8 cellular contexts compared by ENCODE assay signal in genomic region chr17:68462381-68463210, GRCh38. TPM values are rescaled to one million over a fixed set of nuclear protein-coding genes. Genes with fewer than 3 reads are reported as not detected.
DNase-seq lines count a peak whose midpoint lies in the region; TF ChIP-seq lines count a peak whose summit lies in the region.

No MANE protein-coding gene starts in this region.

- peak overlapping the region in 1 of 2 experiments; percentile 37 for H3K18ac ChIP-seq in mesenchymal stem cell (ENCODE audit: low read depth in 1 of 2, low read length in 2 of 2)

- no peak overlapping the region for H3K23ac ChIP-seq in mesenchymal stem cell (ENCODE audit: low read length in 2 of 2)

- no peak overlapping the region for H2BK5ac ChIP-seq in mesenchymal stem cell (ENCODE audit: low read depth, low read length, poor library complexity, severe bottlenecking)

- H3K9ac ChIP-seq in mesenchymal stem cell (ENCODE audit: low read length) = peak overlapping the region; percentile 57

- no peak overlapping the region for H4K91ac ChIP-seq in mesenchymal stem cell (ENCODE audit: low read length)

- peak; percentile 30 for TF ChIP-seq POLR2A in GM19193 (IDR thresholded peaks at IDR 0.05; ENCODE audit: extremely low read depth, insufficient read depth, insufficient read length)

- DNase-seq in C1 segment of cervical spinal cord (lab: John Stamatoyannopoulos, UW) (peak in 9 of 14 donors; percentile 15 to 83 (median 25)), HK-2 (ENCODE audit: unreplicated experiment) (peak; percentile 65), NCI-H748 (lab: John Stamatoyannopoulos, UW; ENCODE audit: unreplicated experiment) (peak; percentile 87), mesenchymal stem cell (peak; percentile 85)
- DNase-seq in activated CD4-positive, alpha-beta T cell treated with anti-CD3 and anti-CD28 coated beads, Interleukin-2, amount 50 U/mL, for 48 hours = peak; percentile 62 to 77
- peak; percentile 47 to 58 (median 49) for DNase-seq in effector memory CD4-positive, alpha-beta T cell
- DNase-seq in stimulated activated CD8-positive, alpha-beta memory T cell treated with anti-CD3 and anti-CD28 coated beads, Interleukin-7, amount 100 ng/mL, for 24 hours (ENCODE audit: low read depth) = peak; percentile 26

- no peak overlapping the region for H2BK15ac ChIP-seq in mesenchymal stem cell (ENCODE audit: low read depth, poor library complexity, severe bottlenecking)

- no peaks in the 10 kb centered on the region for H3K36me3 ChIP-seq in effector memory CD4-positive, alpha-beta T cell (ENCODE audit: control insufficient read depth, insufficient read depth, low read length)
- H3K36me3 ChIP-seq in mesenchymal stem cell (ENCODE audit: control insufficient read depth in 1 of 2, insufficient read depth in 2 of 2, low read depth in 1 of 2, low read length in 2 of 2) = no peaks in the 10 kb centered on the region

- H2BK12ac ChIP-seq in mesenchymal stem cell (ENCODE audit: low read length in 2 of 2) = no peak overlapping the region

- H2AFZ ChIP-seq in mesenchymal stem cell (ENCODE audit: low read depth, low read length) = no peak overlapping the region

- peak overlapping the region; percentile 36 for H4K8ac ChIP-seq in mesenchymal stem cell (ENCODE audit: low read length)

- no peaks in the 10 kb centered on the region for H3K79me1 ChIP-seq in mesenchymal stem cell (replicated peaks; ENCODE audit: low read length, poor library complexity, severe bottlenecking)

- no peak overlapping the region for H2BK120ac ChIP-seq in mesenchymal stem cell (ENCODE audit: low read depth, low read length)

- peak overlapping the region; percentile 43 for H2AK5ac ChIP-seq in mesenchymal stem cell (ENCODE audit: low read length, severe bottlenecking)

- H3K9me3 ChIP-seq in effector memory CD4-positive, alpha-beta T cell (ENCODE audit: control insufficient read depth, low read length) = no peaks in the 10 kb centered on the region
- no peaks in the 10 kb centered on the region for H3K9me3 ChIP-seq in mesenchymal stem cell (ENCODE audit: control insufficient read depth, low read length)

- H3K27me3 ChIP-seq in effector memory CD4-positive, alpha-beta T cell (replicated peaks; ENCODE audit: control insufficient read depth, insufficient read depth, low read length, poor library complexity, severe bottlenecking) = no peaks in the 10 kb centered on the region
- no peaks in the 10 kb centered on the region for H3K27me3 ChIP-seq in mesenchymal stem cell (ENCODE audit: control insufficient read depth in 1 of 2, insufficient read depth in 1 of 2, low read length in 2 of 2)

- no peak overlapping the region for H3K14ac ChIP-seq in mesenchymal stem cell (ENCODE audit: low read length in 2 of 2)

- no peak overlapping the region for H3K4ac ChIP-seq in mesenchymal stem cell (ENCODE audit: low read depth in 1 of 2, low read length in 2 of 2)

- H3K4me2 ChIP-seq in mesenchymal stem cell (ENCODE audit: low read length, poor library complexity, severe bottlenecking) = peak overlapping the region; percentile 53

- 51% methylated on average over 15 of the region's 15 CpGs for WGBS in mesenchymal stem cell

- H3K4me1 ChIP-seq in effector memory CD4-positive, alpha-beta T cell (ENCODE audit: control insufficient read depth, insufficient read depth, low read length, poor library complexity, severe bottlenecking) = peaks cover 35% of the 10 kb centered on the region
- peaks cover 6% of the 10 kb centered on the region for H3K4me1 ChIP-seq in mesenchymal stem cell (ENCODE audit: control insufficient read depth, insufficient read depth, low read depth, low read length)

- no peak overlapping the region for H3K4me3 ChIP-seq in effector memory CD4-positive, alpha-beta T cell (ENCODE audit: insufficient read depth, low read depth, low read length, poor library complexity, severe bottlenecking)
- H3K4me3 ChIP-seq in mesenchymal stem cell (ENCODE audit: insufficient read depth in 1 of 2, low read depth in 1 of 2, low read length in 2 of 2) = no peak overlapping the region

- H3K27ac ChIP-seq in effector memory CD4-positive, alpha-beta T cell (ENCODE audit: insufficient read depth, low read length, poor library complexity, severe bottlenecking) = no peak overlapping the region
- H3K27ac ChIP-seq in mesenchymal stem cell (ENCODE audit: low read length, poor library complexity, severe bottlenecking) = no peak overlapping the region

RNA-seq across cellular contexts. Expression of gene WIPI1, which starts 5.3 kb away (rescaled TPM):
- 197 TPM for polyA plus RNA-seq in mesenchymal stem cell (2013, experiment 1 of 2)
- 194 TPM for polyA plus RNA-seq in mesenchymal stem cell (2013, experiment 2 of 2)

RNA-seq across cellular contexts. Expression of gene PRKAR1A, which starts 49.6 kb away (rescaled TPM):
- 168 TPM for polyA plus RNA-seq in mesenchymal stem cell (2013, experiment 1 of 2)
- polyA plus RNA-seq in mesenchymal stem cell (2013, experiment 2 of 2) = 173 TPM

Comparison
In these comparisons a context has a peak if more than half of its experiments do, and no peak if none do; other contexts are left out.
1. DNase-seq: peak in every context shown above with its lines; median percentile 87 in NCI-H748; 85 in mesenchymal stem cell; 70 in activated CD4-positive, alpha-beta T cell treated with anti-CD3 and anti-CD28 coated beads, Interleukin-2, amount 50 U/mL, for 48 hours; 65 in HK-2; 49 in effector memory CD4-positive, alpha-beta T cell; 26 in stimulated activated CD8-positive, alpha-beta memory T cell treated with anti-CD3 and anti-CD28 coated beads, Interleukin-7, amount 100 ng/mL, for 24 hours; 25 in C1 segment of cervical spinal cord.